Comparison of ENCODE assay signal across 8 cellular contexts in the genomic region with DNA sequence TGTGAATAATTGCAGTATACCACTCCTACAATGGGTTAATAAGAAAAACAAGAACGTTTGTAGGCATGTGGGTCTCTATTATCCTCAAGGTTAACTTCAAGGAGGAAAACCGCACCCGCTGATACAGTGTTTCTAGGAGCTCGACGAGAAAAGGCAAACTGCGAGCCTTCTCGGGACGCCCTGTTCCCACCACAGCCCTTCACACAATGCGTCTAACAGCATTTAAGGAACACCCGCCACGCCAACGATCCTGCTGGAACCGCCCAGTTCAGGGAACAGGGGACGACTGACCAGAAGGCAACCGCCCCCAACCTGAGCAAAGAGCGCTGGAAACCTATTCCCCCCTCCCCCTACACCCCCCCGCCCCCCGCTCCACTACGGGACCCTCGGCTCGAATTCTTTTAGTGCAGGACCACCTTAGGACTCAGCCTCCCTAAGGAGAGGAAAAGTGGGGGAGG. TPM values are rescaled to one million over a fixed set of nuclear protein-coding genes. Genes with fewer than 3 reads are reported as not detected.
DNase-seq lines count a peak whose midpoint lies in the region; ATAC-seq and TF ChIP-seq lines count a peak whose summit lies in the region.

No MANE protein-coding gene starts in this region.

- H3K36me3 Mint-ChIP-seq in immature natural killer cell = peaks cover 3 to 8% (median 7%) of the 10 kb centered on the region in 3 donors

- no peak for TF ChIP-seq CTCF in Panc1 (IDR thresholded peaks at IDR 0.05)
- TF ChIP-seq CTCF in brain microvascular endothelial cell (IDR thresholded peaks at IDR 0.05; ENCODE audit: low read depth, low read length, missing control alignments) = no peak

- H3K27me3 Mint-ChIP-seq in immature natural killer cell (ENCODE audit: low read depth in 3 of 3) = peaks cover 24 to 44% (median 33%) of the 10 kb centered on the region in 3 donors

- in situ Hi-C loops in Panc1 (cut with HindIII; ENCODE audit: low pct_unique_long_range_greater_than_20kb, low sequenced_read_pairs) (no loop called here), brain microvascular endothelial cell (cut with HindIII; ENCODE audit: low pct_ligation_motif_present, low sequenced_read_pairs) (no loop called here)

- DNase-seq in activated CD4-positive, alpha-beta T cell treated with anti-CD3 and anti-CD28 coated beads for 48 hours = peak; percentile 66
- DNase-seq in activated CD4-positive, alpha-beta T cell treated with anti-CD3 and anti-CD28 coated beads for 1 hour = no peak
- DNase-seq in Panc1 (ENCODE audit: low read depth, low spot score) (no peak), brain microvascular endothelial cell (peak; percentile 65), immature natural killer cell (peak in 1 of 3 donors; percentile 23), GM19238 (ENCODE audit: insufficient read length, low spot score) (no peak), NK-92 (lab: John Stamatoyannopoulos, UW; ENCODE audit: unreplicated experiment) (no peak)

- no peaks in the 10 kb centered on the region for H3K9me3 ChIP-seq in Panc1 (ENCODE audit: control insufficient read depth, insufficient read depth, low read depth, low read length)

- peak overlapping the region; percentile 57 to 96 (median 86) for H3K27ac Mint-ChIP-seq in immature natural killer cell

- CTCF ChIA-PET in Panc1 (lab: Charles Lee) = no interaction called here

- H3K36me3 ChIP-seq in Panc1 (ENCODE audit: control insufficient read depth, insufficient read depth, low read length) (no peaks in the 10 kb centered on the region; the same call in 1 of the 2 replicates), brain microvascular endothelial cell (replicated peaks) (peaks cover 13% of the 10 kb centered on the region)

- no TSS peak for BruUV-seq in Panc1 (replicated peaks; lab: Mats Ljungman, UMichigan)

- H3K4me3 Mint-ChIP-seq in immature natural killer cell = peak overlapping the region; percentile 87 to 94 (median 91)

- peak overlapping the region; percentile 82 to 99 for H3K4me3 ChIP-seq in Panc1 (ENCODE audit: low read depth in 2 of 2, low read length in 2 of 2)
- H3K4me3 ChIP-seq in brain microvascular endothelial cell (ENCODE audit: low read depth, low read length) = peak overlapping the region; percentile 79
- peak overlapping the region; percentile 51 to 99 (median 78) for H3K4me3 ChIP-seq in skin epidermis

- peak; percentile 65 for ATAC-seq in Panc1

- POLR2A ChIA-PET in Panc1 (lab: Charles Lee) = no interaction called here

- intact Hi-C loops in Panc1 (cut with micrococcal nuclease; ENCODE audit: unreplicated experiment) = no loop called here

- H3K4me1 Mint-ChIP-seq in immature natural killer cell = peaks cover 61 to 78% of the 10 kb centered on the region in 2 donors

- peaks cover 18% of the 10 kb centered on the region for H3K4me1 ChIP-seq in Panc1 (ENCODE audit: control insufficient read depth, insufficient read depth, low read length)

- H3K27me3 ChIP-seq in Panc1 (ENCODE audit: control insufficient read depth, insufficient read depth, low read length) (no peaks in the 10 kb centered on the region), brain microvascular endothelial cell (replicated peaks) (no peaks in the 10 kb centered on the region)

- H3K27ac ChIP-seq in Panc1 (ENCODE audit: low read length) (peak overlapping the region; percentile 78), brain microvascular endothelial cell (no peak overlapping the region), skin epidermis (peak overlapping the region; percentile 83 to 100 (median 98))

- peaks cover 0 to 18% (median 10%) of the 10 kb centered on the region in 6 donors for H3K9me3 Mint-ChIP-seq in immature natural killer cell

RNA-seq across cellular contexts. Expression of gene TMSB10, which starts 0.7 kb away (rescaled TPM):
- total RNA-seq in Panc1 (2021; ENCODE audit: unreplicated experiment) = 1,916 TPM
- polyA plus RNA-seq in Panc1 (2012; ENCODE audit: insufficient read length) = 3,818 TPM
- polyA plus RNA-seq in immature natural killer cell = 1,000 to 10,000 TPM; 4,386 to 7,531 (median 5,397) TPM

RNA-seq across cellular contexts. Expression of gene TRABD2A, which starts 23.9 kb away (rescaled TPM):
- total RNA-seq in Panc1 (2021; ENCODE audit: unreplicated experiment) = 1.7 TPM
- polyA plus RNA-seq in Panc1 (2012; ENCODE audit: insufficient read length) = 0.73 TPM
- polyA plus RNA-seq in immature natural killer cell = 1 to 10 TPM in 1 of 3 donors, under 1 TPM in 1, not detected in 1; 0.66 to 3.0 TPM

Comparison
In these comparisons a context has a peak if more than half of its experiments do, and no peak if none do; other contexts are left out.
1. DNase-seq: peak in activated CD4-positive, alpha-beta T cell treated with anti-CD3 and anti-CD28 coated beads for 48 hours (single experiment) and brain microvascular endothelial cell (single experiment); none in activated CD4-positive, alpha-beta T cell treated with anti-CD3 and anti-CD28 coated beads for 1 hour (single experiment), Panc1 (single experiment), GM19238 (single experiment) and NK-92 (single experiment).
2. Peak in every context shown above with its lines, with median percentiles within 50 percentile points of each other: H3K4me3 ChIP-seq.